Comparison of ENCODE assay signal across 27 cellular contexts in the genomic region with DNA sequence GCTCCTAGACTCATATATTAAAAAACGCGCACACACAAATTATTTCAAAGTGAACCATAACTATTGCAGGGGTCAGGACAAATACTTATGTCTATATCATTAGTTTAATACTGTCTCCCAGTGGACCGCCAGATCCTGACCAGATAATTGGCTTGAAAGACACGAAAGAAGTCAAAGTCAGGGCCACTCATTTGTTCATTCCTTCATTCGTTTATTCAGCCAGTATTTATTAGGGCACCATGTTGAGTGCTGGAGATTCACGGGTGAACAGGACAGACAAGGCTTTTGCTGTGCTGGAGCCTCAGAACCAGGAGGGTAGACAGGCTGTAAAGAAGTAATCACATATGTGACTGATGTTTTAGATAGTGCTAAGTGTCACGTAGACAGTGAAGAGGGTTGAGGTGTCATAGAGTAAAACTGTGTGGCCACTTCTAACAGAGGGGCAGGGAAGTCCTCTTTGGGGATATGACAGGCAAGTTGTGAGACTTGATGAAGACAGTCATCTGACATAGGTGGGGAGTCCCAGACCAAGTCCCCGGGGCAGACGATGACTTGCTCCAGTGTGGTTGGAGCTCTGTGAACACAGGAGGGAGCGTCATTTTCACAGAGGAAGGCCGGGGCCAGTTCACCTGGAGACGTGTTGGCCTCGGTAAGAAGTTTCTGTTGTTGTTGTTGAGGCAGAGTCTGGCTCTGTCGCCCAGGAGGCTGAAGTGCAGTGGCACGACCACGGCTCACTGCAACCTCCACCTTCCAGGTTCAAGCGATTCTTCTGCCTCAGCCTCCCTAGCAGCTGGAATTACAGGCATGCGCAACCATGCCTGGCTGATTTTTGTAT.
"Had no signal": no experiment of that assay in that cellular context is flagged by ENCODE, and none has a peak within 500 bp of the region (broad histone marks: within the 10 kb centered on the region; RNA-seq: fewer than 3 reads in every experiment).

No MANE protein-coding gene starts in this region.

- H2AFZ ChIP-seq: hepatocyte had no signal

- H3K4me1 ChIP-seq: ascending aorta, gastroesophageal sphincter, pancreas, psoas muscle, right atrium auricular region, stomach, thyroid gland, upper lobe of right lung had no signal

- H3K4me3 ChIP-seq: ascending aorta, gastroesophageal sphincter, hepatocyte, pancreas, psoas muscle, right atrium auricular region, stomach, thyroid gland, upper lobe of right lung had no signal

- H3K27ac ChIP-seq: ascending aorta, gastroesophageal sphincter, hepatocyte, pancreas, psoas muscle, right atrium auricular region, stomach, thyroid gland, upper lobe of right lung had no signal

- H3K4me2 ChIP-seq: hepatocyte had no signal

- FAIRE-seq: pancreas had no signal

- DNase-seq: activated CD4-positive, alpha-beta memory T cell treated with anti-CD3 and anti-CD28 coated beads for 36 hours; activated CD4-positive, alpha-beta T cell treated with anti-CD3 and anti-CD28 coated beads, Interleukin-2, amount 10 ng/mL, durations not matched to agents 24 days and 14 days; activated effector memory CD4-positive, alpha-beta T cell treated with Interleukin-2 at 50 U/mL for 16 hours; activated naive CD4-positive, alpha-beta T cell treated with anti-CD3 and anti-CD28 coated beads, Interleukin-2, amount 10 ng/mL, durations not matched to agents 7 days and 5 days; activated naive CD8-positive, alpha-beta T cell treated with anti-CD3 and anti-CD28 coated beads, Interleukin-2, amount 10 ng/mL, durations not matched to agents 7 days and 5 days; activated T-cell treated with anti-CD3 and anti-CD28 coated beads, Interleukin-2, amount 50 U/mL, for 48 hours; cortex of kidney; effector memory CD8-positive, alpha-beta T cell; erythroblast; islet precursor cell; left cardiac atrium; left ventricle myocardium superior; mammary epithelial cell; naive B cell; nephron progenitor cell; pancreas; psoas muscle; stimulated activated CD4-positive, alpha-beta T cell treated with anti-CD3 and anti-CD28 coated beads, Interleukin-12 subunit alpha, Interleukin-12 subunit beta, amount 100 ng/mL, for 4 hours; stimulated activated CD4-positive, alpha-beta T cell treated with anti-CD3 and anti-CD28 coated beads, Interleukin-4, amount 100 ng/mL, for 1 hour; stomach; T-helper 1 cell; thyroid gland; upper lobe of right lung had no signal

- H3K27me3 ChIP-seq: ascending aorta, gastroesophageal sphincter, hepatocyte, pancreas, right atrium auricular region, stomach, thyroid gland, upper lobe of right lung had no signal

- ATAC-seq: effector memory CD8-positive, alpha-beta T cell; gastroesophageal sphincter; left cardiac atrium; left ventricle myocardium superior; pancreas; psoas muscle; upper lobe of right lung had no signal

- H3K79me2 ChIP-seq: hepatocyte had no signal

- H3K9me3 ChIP-seq: ascending aorta, gastroesophageal sphincter, pancreas, psoas muscle, right atrium auricular region, stomach, thyroid gland, upper lobe of right lung had no signal
